ENCODE assay signal across 23 cellular contexts in genomic region chr2:28367667-28368416, GRCh38. TPM values are rescaled to one million over a fixed set of nuclear protein-coding genes. Genes with fewer than 3 reads are reported as not detected.
DNase-seq lines count a peak whose midpoint lies in the region; ATAC-seq and TF ChIP-seq lines count a peak whose summit lies in the region.
"Had no signal": no experiment of that assay in that cellular context is flagged by ENCODE, and none has a peak within 500 bp of the region (broad histone marks: within the 10 kb centered on the region; RNA-seq: fewer than 3 reads in every experiment).

No MANE protein-coding gene starts in this region.

- no peak overlapping the region for H2AFZ ChIP-seq in neural progenitor cell (replicated peaks)

- H3K4me3 Mint-ChIP-seq in activated CD4-positive, alpha-beta T cell treated with anti-CD3 and anti-CD28 coated beads, Interleukin-2, amount 10 ng/mL, durations not matched to agents 7 days and 5 days, result no peak overlapping the region
- no peak overlapping the region for H3K4me3 Mint-ChIP-seq in neural progenitor cell

- H3K4me3 ChIP-seq in Peyer's patch, result no peak overlapping the region
- no peak overlapping the region for H3K4me3 ChIP-seq in neural progenitor cell
- H3K4me3 ChIP-seq in body of pancreas, result no peak overlapping the region
- H3K4me3 ChIP-seq: dorsolateral prefrontal cortex, gastrocnemius medialis, GM12878 had no signal

- no peaks in the 10 kb centered on the region for H3K27me3 ChIP-seq in Peyer's patch
- H3K27me3 ChIP-seq in neural progenitor cell, result no peaks in the 10 kb centered on the region
- H3K27me3 ChIP-seq in body of pancreas, result no peaks in the 10 kb centered on the region
- H3K27me3 ChIP-seq: BE2C, dorsolateral prefrontal cortex, gastrocnemius medialis had no signal

- H3K36me3 ChIP-seq in Peyer's patch, result no peaks in the 10 kb centered on the region
- H3K36me3 ChIP-seq in neural progenitor cell, result no peaks in the 10 kb centered on the region
- H3K36me3 ChIP-seq in body of pancreas (replicated peaks in 1 of 2; ENCODE audit: insufficient read depth in 1 of 2, low read depth in 2 of 2), result no peaks in the 10 kb centered on the region
- H3K36me3 ChIP-seq: BE2C, gastrocnemius medialis had no signal

- peak overlapping the region in 3 of 4 donors; percentile 83 to 94 (median 90) for H3K27ac ChIP-seq in Peyer's patch
- no peak overlapping the region for H3K27ac ChIP-seq in neural progenitor cell
- no peak overlapping the region for H3K27ac ChIP-seq in body of pancreas
- H3K27ac ChIP-seq: dorsolateral prefrontal cortex, gastrocnemius medialis had no signal

- TF ChIP-seq POLR2A in Peyer's patch (IDR thresholded peaks at IDR 0.05), result peak in 1 of 2 donors; percentile 51
- no peak for TF ChIP-seq POLR2A in body of pancreas (IDR thresholded peaks at IDR 0.05)

- H4K20me1 ChIP-seq in neural progenitor cell (ENCODE audit: low read depth), result no peaks in the 10 kb centered on the region

- peak overlapping the region; percentile 84 for H3K27ac Mint-ChIP-seq in activated CD4-positive, alpha-beta T cell treated with anti-CD3 and anti-CD28 coated beads, Interleukin-2, amount 10 ng/mL, durations not matched to agents 7 days and 5 days
- H3K27ac Mint-ChIP-seq in neural progenitor cell, result peak overlapping the region; percentile 62

- peaks cover 57% of the 10 kb centered on the region for H3K4me1 Mint-ChIP-seq in activated CD4-positive, alpha-beta T cell treated with anti-CD3 and anti-CD28 coated beads, Interleukin-2, amount 10 ng/mL, durations not matched to agents 7 days and 5 days
- peaks cover 29% of the 10 kb centered on the region for H3K4me1 Mint-ChIP-seq in neural progenitor cell

- H3K79me2 ChIP-seq in neural progenitor cell (ENCODE audit: low read depth), result no peaks in the 10 kb centered on the region

- H3K9me3 ChIP-seq in Peyer's patch (no peaks in the 10 kb centered on the region), neural progenitor cell (ENCODE audit: low read depth) (no peaks in the 10 kb centered on the region), body of pancreas (no peaks in the 10 kb centered on the region)
- H3K9me3 ChIP-seq: BE2C, gastrocnemius medialis had no signal

- no peaks in the 10 kb centered on the region for H3K9me3 Mint-ChIP-seq in activated CD4-positive, alpha-beta T cell treated with anti-CD3 and anti-CD28 coated beads, Interleukin-2, amount 10 ng/mL, durations not matched to agents 7 days and 5 days
- no peaks in the 10 kb centered on the region for H3K9me3 Mint-ChIP-seq in neural progenitor cell

- H3K4me1 ChIP-seq in Peyer's patch (peaks cover 0 to 38% (median 18%) of the 10 kb centered on the region in 4 donors), neural progenitor cell (peaks cover 9% of the 10 kb centered on the region), body of pancreas (no peaks in the 10 kb centered on the region)

- no peaks in the 10 kb centered on the region for H3F3A ChIP-seq in neural progenitor cell (ENCODE audit: low read depth)

- no peaks in the 10 kb centered on the region for H3K36me3 Mint-ChIP-seq in activated CD4-positive, alpha-beta T cell treated with anti-CD3 and anti-CD28 coated beads, Interleukin-2, amount 10 ng/mL, durations not matched to agents 7 days and 5 days (ENCODE audit: low read depth)
- H3K36me3 Mint-ChIP-seq in neural progenitor cell, result no peaks in the 10 kb centered on the region

- no peak for TF ChIP-seq CTCF in Peyer's patch (IDR thresholded peaks at IDR 0.05)
- TF ChIP-seq CTCF in neural progenitor cell (IDR thresholded peaks at IDR 0.05), result no peak
- no peak for TF ChIP-seq CTCF in body of pancreas (IDR thresholded peaks at IDR 0.05)

- intact Hi-C loops in body of pancreas (cut with DNase I), result no loop called here

- CTCF ChIA-PET in activated CD4-positive, alpha-beta T cell treated with anti-CD3 and anti-CD28 coated beads, Interleukin-2, amount 10 ng/mL, durations not matched to agents 7 days and 5 days (lab: Charles Lee), result interaction anchor here (2.1 kb wide), 1 partner anchor 11 kb away, joined by 11 read pairs; no protein-coding TSS in a partner anchor

- WGBS in body of pancreas, 2 donors, result 82 to 87% methylated on average over 18 to 19 of the region's 20 CpGs

- no peak overlapping the region for H3K9ac ChIP-seq in neural progenitor cell

- H3K27me3 Mint-ChIP-seq in activated CD4-positive, alpha-beta T cell treated with anti-CD3 and anti-CD28 coated beads, Interleukin-2, amount 10 ng/mL, durations not matched to agents 7 days and 5 days, result peaks cover 10% of the 10 kb centered on the region
- peaks cover 6% of the 10 kb centered on the region for H3K27me3 Mint-ChIP-seq in neural progenitor cell (ENCODE audit: insufficient read depth, low read depth)

- DNase-seq in activated CD4-positive, alpha-beta T cell treated with anti-CD3 and anti-CD28 coated beads, Interleukin-2, amount 10 ng/mL, durations not matched to agents 7 days and 5 days, result no peak
- DNase-seq in activated CD4-positive, alpha-beta T cell treated with anti-CD3 and anti-CD28 coated beads for 48 hours, result no peak
- DNase-seq in Peyer's patch, result peak in 2 of 3 donors; percentile 73 to 81
- no peak for DNase-seq in neural progenitor cell (ENCODE audit: low spot score)
- DNase-seq in C1 segment of cervical spinal cord (lab: John Stamatoyannopoulos, UW), result no peak
- no peak for DNase-seq in body of pancreas
- DNase-seq: activated CD4-positive, CD25-positive, alpha-beta regulatory T cell treated with anti-CD3 and anti-CD28 coated beads, Interleukin-2, amount 50 U/mL, for 72 hours; BE2C; DMS 273 treated with DMSO at 0.1 percent for 48 hours; erythroblast; gastrocnemius medialis; GDM1; Karpas-422; left cardiac atrium; NCI-H1105 treated with DMSO at 0.1 percent for 48 hours; NCI-H526; PC-3; stimulated activated CD8-positive, alpha-beta memory T cell treated with anti-CD3 and anti-CD28 coated beads, Interleukin-4, amount 100 ng/mL, for 48 hours; T-helper 9 cell had no signal

- H3K4me2 ChIP-seq in neural progenitor cell, result no peak overlapping the region

- peak; percentile 15 for ATAC-seq in esophagus mucosa
- no peak for ATAC-seq in GM19324 (IDR thresholded peaks at IDR 0.05; ENCODE audit: low FRiP score, unreplicated experiment)
- ATAC-seq in body of pancreas, result no peak
- ATAC-seq: gastrocnemius medialis, PC-3 had no signal

- POLR2A ChIA-PET in activated CD4-positive, alpha-beta T cell treated with anti-CD3 and anti-CD28 coated beads, Interleukin-2, amount 10 ng/mL, durations not matched to agents 7 days and 5 days (lab: Charles Lee), result no interaction called here

RNA-seq across cellular contexts. Expression of gene FOSL2, which starts 24.8 kb away (rescaled TPM):
- total RNA-seq in activated CD4-positive, alpha-beta T cell treated with anti-CD3 and anti-CD28 coated beads, Interleukin-2, amount 10 ng/mL, durations not matched to agents 7 days and 5 days, result 10 to 100 TPM; 39.6 to 47.0 TPM
- total RNA-seq in Peyer's patch (100 to 1,000 TPM in 3 of 4 donors, 10 to 100 TPM in 1; 46.2 to 239 (median 207) TPM), esophagus mucosa (166 TPM), neural progenitor cell (ENCODE audit: low replicate concordance) (1.3 and 3.7 TPM in 2 replicates), body of pancreas (10 to 100 TPM; 27.5 to 33.9 TPM)

Comparison
In these comparisons a context has a peak if more than half of its experiments do, and no peak if none do; other contexts are left out.
1. DNase-seq: peak in Peyer's patch (2 of 3); none in activated CD4-positive, alpha-beta T cell treated with anti-CD3 and anti-CD28 coated beads, Interleukin-2, amount 10 ng/mL, durations not matched to agents 7 days and 5 days (single experiment), activated CD4-positive, alpha-beta T cell treated with anti-CD3 and anti-CD28 coated beads for 48 hours (single experiment), neural progenitor cell (single experiment), C1 segment of cervical spinal cord (0 of 14) and body of pancreas (0 of 4).
2. H3K27ac ChIP-seq: peak in Peyer's patch (3 of 4); none in neural progenitor cell (single experiment) and body of pancreas (0 of 4).